Comparison of ENCODE assay signal across 12 cellular contexts in the genomic region with DNA sequence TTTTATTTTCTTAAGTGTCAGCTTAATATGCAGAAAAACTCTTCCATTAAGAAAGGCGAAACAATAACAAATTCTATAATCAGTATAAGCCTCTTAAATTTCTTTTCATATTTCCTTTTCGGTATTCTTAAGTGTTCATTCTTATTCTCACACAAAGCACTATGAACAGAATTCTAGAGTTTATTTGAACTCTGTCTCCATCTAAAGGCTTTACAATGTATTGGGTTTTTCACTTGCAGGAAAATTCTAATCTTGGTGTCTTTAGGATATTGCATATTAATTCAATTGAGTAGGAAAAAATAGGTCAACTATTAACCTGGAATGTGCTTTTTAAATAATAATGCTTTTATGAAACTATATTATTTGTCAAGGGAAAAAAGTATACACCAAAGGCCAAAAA.
A peak's percentile ranks its signal among the peaks of the same experiment; 100 is the strongest.
DNase-seq lines count a peak whose midpoint lies in the region; ATAC-seq, FAIRE-seq and TF ChIP-seq lines count a peak whose summit lies in the region.
"Had no signal": no experiment of that assay in that cellular context is flagged by ENCODE, and none has a peak within 500 bp of the region (broad histone marks: within the 10 kb centered on the region; RNA-seq: fewer than 3 reads in every experiment).

No MANE protein-coding gene starts in this region.

- H4K8ac ChIP-seq in mesendoderm (ENCODE audit: low read depth, low read length) = no peak overlapping the region

- no peak overlapping the region for H3K9ac ChIP-seq in mesendoderm (ENCODE audit: low read length)

- ATAC-seq in SK-N-SH treated with all-trans-retinoic acid at 6 μM for 48 hours (peak; percentile 63; the same call in 2 of the 3 replicates), HG02885 (IDR thresholded peaks at IDR 0.05; ENCODE audit: poor library complexity, unreplicated experiment) (no peak)

- H3K27me3 ChIP-seq in mesendoderm (ENCODE audit: insufficient read depth, low read length, poor library complexity) = no peaks in the 10 kb centered on the region
- H3K27me3 ChIP-seq: tibial artery had no signal

- H3K36me3 Mint-ChIP-seq in activated CD4-positive, alpha-beta T cell treated with anti-CD3 and anti-CD28 coated beads, Interleukin-2, amount 10 ng/mL, durations not matched to agents 7 days and 5 days (ENCODE audit: low read depth) = no peaks in the 10 kb centered on the region

- WGBS in mesendoderm (ENCODE audit: extremely low coverage, insufficient coverage, low lambda C conversion rate) = no CpG with 5 or more reads among the region's 2 CpGs

- no peak overlapping the region for H3K27ac Mint-ChIP-seq in activated CD4-positive, alpha-beta T cell treated with anti-CD3 and anti-CD28 coated beads, Interleukin-2, amount 10 ng/mL, durations not matched to agents 7 days and 5 days

- H3K23ac ChIP-seq in mesendoderm (ENCODE audit: low read length) = no peak overlapping the region

- peaks cover 9% of the 10 kb centered on the region for H3K4me1 Mint-ChIP-seq in activated CD4-positive, alpha-beta T cell treated with anti-CD3 and anti-CD28 coated beads, Interleukin-2, amount 10 ng/mL, durations not matched to agents 7 days and 5 days
- H3K4me1 Mint-ChIP-seq: central memory CD8-positive, alpha-beta T cell had no signal

- H3K4ac ChIP-seq in mesendoderm (ENCODE audit: low read depth, low read length) = no peak overlapping the region

- H3K4me3 ChIP-seq in mesendoderm (ENCODE audit: low read length) = no peak overlapping the region
- H3K4me3 ChIP-seq: tibial artery had no signal

- H2BK120ac ChIP-seq in mesendoderm (ENCODE audit: low read depth, low read length) = no peak overlapping the region

- no peaks in the 10 kb centered on the region for H3K9me3 Mint-ChIP-seq in activated CD4-positive, alpha-beta T cell treated with anti-CD3 and anti-CD28 coated beads, Interleukin-2, amount 10 ng/mL, durations not matched to agents 7 days and 5 days
- H3K9me3 Mint-ChIP-seq: central memory CD8-positive, alpha-beta T cell had no signal

- CTCF ChIA-PET in activated CD4-positive, alpha-beta T cell treated with anti-CD3 and anti-CD28 coated beads, Interleukin-2, amount 10 ng/mL, durations not matched to agents 7 days and 5 days (lab: Charles Lee) = no interaction called here

- H2AK5ac ChIP-seq in mesendoderm (ENCODE audit: low read length) = no peak overlapping the region

- H3K36me3 ChIP-seq in mesendoderm (ENCODE audit: control insufficient read depth, insufficient read depth, low read length) = no peaks in the 10 kb centered on the region
- H3K36me3 ChIP-seq: tibial artery had no signal

- H2BK15ac ChIP-seq in mesendoderm (replicated peaks; ENCODE audit: low read depth) = no peak overlapping the region

- H3K4me2 ChIP-seq in mesendoderm (ENCODE audit: low read length) = no peak overlapping the region

- H3K27me3 Mint-ChIP-seq in activated CD4-positive, alpha-beta T cell treated with anti-CD3 and anti-CD28 coated beads, Interleukin-2, amount 10 ng/mL, durations not matched to agents 7 days and 5 days = peaks cover 23% of the 10 kb centered on the region

- POLR2A ChIA-PET in activated CD4-positive, alpha-beta T cell treated with anti-CD3 and anti-CD28 coated beads, Interleukin-2, amount 10 ng/mL, durations not matched to agents 7 days and 5 days (lab: Charles Lee) = no interaction called here

- no peak for FAIRE-seq in GM19239 (lab: Jason Lieb, UNC)

- in situ Hi-C loops in KBM-7 (cut with MboI; ENCODE audit: low pct_unique_long_range_greater_than_20kb, low sequenced_read_pairs) = no loop called here

- H3K18ac ChIP-seq in mesendoderm (ENCODE audit: low read length) = no peak overlapping the region

- H4K5ac ChIP-seq in mesendoderm (ENCODE audit: low read length) = no peak overlapping the region

- no peak overlapping the region for H3K56ac ChIP-seq in mesendoderm (ENCODE audit: low read length)

- H3K4me3 Mint-ChIP-seq in activated CD4-positive, alpha-beta T cell treated with anti-CD3 and anti-CD28 coated beads, Interleukin-2, amount 10 ng/mL, durations not matched to agents 7 days and 5 days = no peak overlapping the region
- H3K4me3 Mint-ChIP-seq: central memory CD8-positive, alpha-beta T cell had no signal

- no peak overlapping the region for H2BK5ac ChIP-seq in mesendoderm (ENCODE audit: low read length)

- H3K79me1 ChIP-seq in mesendoderm (ENCODE audit: low read length) = no peaks in the 10 kb centered on the region

- H3K4me1 ChIP-seq in mesendoderm (ENCODE audit: control insufficient read depth, low read depth, low read length) = no peaks in the 10 kb centered on the region
- H3K4me1 ChIP-seq: tibial artery had no signal

- peak; percentile 41 for DNase-seq in DMS79 treated with DMSO at 0.1 percent for 48 hours (lab: John Stamatoyannopoulos, UW)
- peak; percentile 25 for DNase-seq in KBM-7
- peak; percentile 8 for DNase-seq in mesendoderm
- DNase-seq in activated CD4-positive, alpha-beta T cell treated with anti-CD3 and anti-CD28 coated beads, Interleukin-2, amount 50 U/mL, for 4 hours = no peak
- no peak for DNase-seq in activated CD4-positive, alpha-beta T cell treated with anti-CD3 and anti-CD28 coated beads, Interleukin-2, amount 10 ng/mL, durations not matched to agents 7 days and 5 days
- DNase-seq in GM19239 (ENCODE audit: insufficient read length, low spot score) = no peak
- DNase-seq: activated T-cell treated with anti-CD3 and anti-CD28 coated beads, Interleukin-2, amount 50 U/mL, for 1 hour; KG1; tibial artery had no signal

- H3K79me2 ChIP-seq in mesendoderm (ENCODE audit: control insufficient read depth, insufficient read depth, low read length) = no peaks in the 10 kb centered on the region

- no peak overlapping the region for H3K27ac ChIP-seq in mesendoderm (ENCODE audit: low read depth, low read length)
- H3K27ac ChIP-seq: tibial artery had no signal

TF ChIP-seq in SK-N-SH treated with all-trans-retinoic acid at 6 μM for 48 hours, 23 proteins besides CTCF, POLR2A, EP300 and RAD21 (continues in another document):
- TF ChIP-seq CREB5 (CRISPR knock-in tag; IDR thresholded peaks at IDR 0.05; ENCODE audit: low read depth) (no peak), GLIS3 (CRISPR knock-in tag; IDR thresholded peaks at IDR 0.05) (no peak), TOX (CRISPR knock-in tag; IDR thresholded peaks at IDR 0.05; ENCODE audit: borderline replicate concordance) (no peak), ESRRG (CRISPR knock-in tag; IDR thresholded peaks at IDR 0.05) (no peak), TSHZ2 (CRISPR knock-in tag; IDR thresholded peaks at IDR 0.05) (no peak), ISL1 (CRISPR knock-in tag; IDR thresholded peaks at IDR 0.05) (no peak), ARNTL (CRISPR knock-in tag; IDR thresholded peaks at IDR 0.05; ENCODE audit: borderline replicate concordance, low read depth) (no peak), ZNF70 (CRISPR knock-in tag; IDR thresholded peaks at IDR 0.05) (no peak), SNAI2 (CRISPR knock-in tag; IDR thresholded peaks at IDR 0.05) (no peak), OSR1 (CRISPR knock-in tag; IDR thresholded peaks at IDR 0.05) (no peak), RARB (CRISPR knock-in tag; IDR thresholded peaks at IDR 0.05) (no peak), ZFP3 (CRISPR knock-in tag; IDR thresholded peaks at IDR 0.05) (no peak)
- TF ChIP-seq, protein P1, sequence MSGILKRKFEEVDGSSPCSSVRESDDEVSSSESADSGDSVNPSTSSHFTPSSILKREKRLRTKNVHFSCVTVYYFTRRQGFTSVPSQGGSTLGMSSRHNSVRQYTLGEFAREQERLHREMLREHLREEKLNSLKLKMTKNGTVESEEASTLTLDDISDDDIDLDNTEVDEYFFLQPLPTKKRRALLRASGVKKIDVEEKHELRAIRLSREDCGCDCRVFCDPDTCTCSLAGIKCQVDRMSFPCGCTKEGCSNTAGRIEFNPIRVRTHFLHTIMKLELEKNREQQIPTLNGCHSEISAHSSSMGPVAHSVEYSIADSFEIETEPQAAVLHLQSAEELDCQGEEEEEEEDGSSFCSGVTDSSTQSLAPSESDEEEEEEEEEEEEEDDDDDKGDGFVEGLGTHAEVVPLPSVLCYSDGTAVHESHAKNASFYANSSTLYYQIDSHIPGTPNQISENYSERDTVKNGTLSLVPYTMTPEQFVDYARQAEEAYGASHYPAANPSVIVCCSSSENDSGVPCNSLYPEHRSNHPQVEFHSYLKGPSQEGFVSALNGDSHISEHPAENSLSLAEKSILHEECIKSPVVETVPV (CRISPR knock-in tag; IDR thresholded peaks at IDR 0.05) = no peak

Comparison
In these comparisons a context has a peak if more than half of its experiments do, and no peak if none do; other contexts are left out.
1. DNase-seq: peak in DMS79 treated with DMSO at 0.1 percent for 48 hours (single experiment), KBM-7 (single experiment) and mesendoderm (single experiment); none in activated CD4-positive, alpha-beta T cell treated with anti-CD3 and anti-CD28 coated beads, Interleukin-2, amount 50 U/mL, for 4 hours (0 of 2), activated CD4-positive, alpha-beta T cell treated with anti-CD3 and anti-CD28 coated beads, Interleukin-2, amount 10 ng/mL, durations not matched to agents 7 days and 5 days (single experiment) and GM19239 (single experiment).